ENCODE assay signal across 1 cellular context in the genomic region with DNA sequence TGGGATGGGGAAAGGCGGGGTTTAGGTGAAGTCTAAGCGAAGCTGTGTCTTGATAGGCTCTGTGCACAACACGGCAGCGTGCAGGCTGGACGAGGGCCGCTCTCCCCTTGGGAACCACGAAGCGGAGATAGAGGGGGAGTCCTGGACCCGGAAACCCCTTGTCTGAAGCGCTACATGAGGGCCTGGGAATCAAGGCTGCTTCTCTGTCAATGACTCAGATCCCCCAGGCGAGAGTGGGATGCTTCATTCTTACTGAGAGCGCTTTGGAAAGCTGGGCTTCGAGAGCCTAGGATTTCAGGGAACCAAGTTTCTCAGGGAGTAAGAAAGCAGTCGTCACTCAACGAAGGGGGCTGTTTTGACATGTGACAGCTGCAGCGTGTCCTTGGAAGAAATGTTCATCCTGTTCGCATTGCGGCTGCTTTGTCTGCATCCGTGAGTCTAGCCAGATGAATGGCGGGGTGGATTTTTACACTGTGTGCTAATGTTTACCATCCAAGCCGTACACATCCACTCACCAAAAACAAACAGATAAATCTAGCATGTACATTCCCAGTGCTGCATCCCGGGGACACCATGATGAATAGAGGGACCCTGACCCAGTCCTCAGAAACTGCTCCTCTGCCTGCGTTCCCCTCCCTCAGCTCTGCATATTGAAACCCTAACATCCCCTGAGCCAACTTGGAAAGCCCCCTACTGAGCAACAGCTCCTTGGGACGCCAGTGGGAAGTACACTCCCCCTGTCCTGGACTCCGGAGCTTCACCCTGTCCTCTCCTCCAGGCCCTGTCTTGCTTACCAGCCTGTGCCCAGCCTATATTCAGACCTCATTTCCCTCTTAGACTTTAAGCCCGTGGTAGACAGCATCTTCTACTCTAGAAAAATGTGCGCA.
TF ChIP-seq lines count a peak whose summit lies in the region.

No MANE protein-coding gene starts in this region.

TF ChIP-seq in WTC11, 78 proteins besides CTCF, POLR2A, EP300 and RAD21 (continued from another document):
- no peak for TF ChIP-seq FOXP1 (CRISPR knock-in tag; IDR thresholded peaks at IDR 0.05; ENCODE audit: borderline replicate concordance)
- TF ChIP-seq ZNF317 (CRISPR knock-in tag; IDR thresholded peaks at IDR 0.05; ENCODE audit: borderline replicate concordance, low read depth), result no peak
- TF ChIP-seq, protein P1, sequence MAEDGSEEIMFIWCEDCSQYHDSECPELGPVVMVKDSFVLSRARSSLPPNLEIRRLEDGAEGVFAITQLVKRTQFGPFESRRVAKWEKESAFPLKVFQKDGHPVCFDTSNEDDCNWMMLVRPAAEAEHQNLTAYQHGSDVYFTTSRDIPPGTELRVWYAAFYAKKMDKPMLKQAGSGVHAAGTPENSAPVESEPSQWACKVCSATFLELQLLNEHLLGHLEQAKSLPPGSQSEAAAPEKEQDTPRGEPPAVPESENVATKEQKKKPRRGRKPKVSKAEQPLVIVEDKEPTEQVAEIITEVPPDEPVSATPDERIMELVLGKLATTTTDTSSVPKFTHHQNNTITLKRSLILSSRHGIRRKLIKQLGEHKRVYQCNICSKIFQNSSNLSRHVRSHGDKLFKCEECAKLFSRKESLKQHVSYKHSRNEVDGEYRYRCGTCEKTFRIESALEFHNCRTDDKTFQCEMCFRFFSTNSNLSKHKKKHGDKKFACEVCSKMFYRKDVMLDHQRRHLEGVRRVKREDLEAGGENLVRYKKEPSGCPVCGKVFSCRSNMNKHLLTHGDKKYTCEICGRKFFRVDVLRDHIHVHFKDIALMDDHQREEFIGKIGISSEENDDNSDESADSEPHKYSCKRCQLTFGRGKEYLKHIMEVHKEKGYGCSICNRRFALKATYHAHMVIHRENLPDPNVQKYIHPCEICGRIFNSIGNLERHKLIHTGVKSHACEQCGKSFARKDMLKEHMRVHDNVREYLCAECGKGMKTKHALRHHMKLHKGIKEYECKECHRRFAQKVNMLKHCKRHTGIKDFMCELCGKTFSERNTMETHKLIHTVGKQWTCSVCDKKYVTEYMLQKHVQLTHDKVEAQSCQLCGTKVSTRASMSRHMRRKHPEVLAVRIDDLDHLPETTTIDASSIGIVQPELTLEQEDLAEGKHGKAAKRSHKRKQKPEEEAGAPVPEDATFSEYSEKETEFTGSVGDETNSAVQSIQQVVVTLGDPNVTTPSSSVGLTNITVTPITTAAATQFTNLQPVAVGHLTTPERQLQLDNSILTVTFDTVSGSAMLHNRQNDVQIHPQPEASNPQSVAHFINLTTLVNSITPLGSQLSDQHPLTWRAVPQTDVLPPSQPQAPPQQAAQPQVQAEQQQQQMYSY (CRISPR knock-in tag; IDR thresholded peaks at IDR 0.05), result no peak
- no peak for TF ChIP-seq HMGA2 (CRISPR knock-in tag; IDR thresholded peaks at IDR 0.05)
- TF ChIP-seq FOXK1 (CRISPR knock-in tag; IDR thresholded peaks at IDR 0.05), result no peak
- no peak for TF ChIP-seq ZNF671 (CRISPR knock-in tag; IDR thresholded peaks at IDR 0.05)
- TF ChIP-seq ZNF425 (CRISPR knock-in tag; conservative IDR thresholded peaks at IDR 0.05), result no peak
- TF ChIP-seq TEAD1 (CRISPR knock-in tag; IDR thresholded peaks at IDR 0.05), result no peak
- TF ChIP-seq ZNF396 (CRISPR knock-in tag; IDR thresholded peaks at IDR 0.05; ENCODE audit: borderline replicate concordance), result no peak
- TF ChIP-seq OVOL2 (CRISPR knock-in tag; IDR thresholded peaks at IDR 0.05; ENCODE audit: borderline replicate concordance), result no peak
- no peak for TF ChIP-seq IRF1 (CRISPR knock-in tag; IDR thresholded peaks at IDR 0.05)
- TF ChIP-seq ZNF532 (CRISPR knock-in tag; IDR thresholded peaks at IDR 0.05; ENCODE audit: borderline replicate concordance), result no peak
- TF ChIP-seq JAZF1 (CRISPR knock-in tag; IDR thresholded peaks at IDR 0.05), result no peak
- TF ChIP-seq KAT7 (CRISPR knock-in tag; IDR thresholded peaks at IDR 0.05; ENCODE audit: borderline replicate concordance), result no peak
